ENCODE assay signal across 8 cellular contexts in the genomic region with DNA sequence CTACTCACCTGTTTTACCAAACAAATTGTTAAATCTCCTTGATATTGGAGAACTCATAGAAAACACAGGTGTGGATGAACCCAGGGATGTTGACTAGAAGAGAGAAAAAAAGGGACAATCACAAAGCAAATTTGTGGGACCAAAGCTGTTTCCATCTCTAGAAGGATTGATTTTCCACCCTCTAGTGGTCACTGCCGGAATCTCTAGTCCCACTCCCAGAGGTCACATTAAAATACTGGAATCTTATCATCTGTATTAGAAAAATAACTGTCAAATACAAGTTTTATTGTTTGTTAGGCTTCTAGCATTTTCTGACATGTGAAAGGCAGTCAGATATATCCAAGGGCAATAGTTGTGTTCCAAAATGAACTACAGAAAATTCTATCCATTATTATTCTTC.
DNase-seq lines count a peak whose midpoint lies in the region; ATAC-seq and TF ChIP-seq lines count a peak whose summit lies in the region.
"Not testable (repeated sequence)": the region's sequence is repeated elsewhere in the genome, so short reads cannot be mapped to it uniquely, and the experiment has no call there.

No MANE protein-coding gene starts in this region.

- TF ChIP-seq RAD21 in SK-N-SH (IDR thresholded peaks at IDR 0.05; ENCODE audit: low read length), result peak; percentile 30; the same call in 1 of the 2 replicates

- H2AFZ ChIP-seq in H9 (ENCODE audit: low read length); SK-N-SH (ENCODE audit: low read depth): not testable (repeated sequence)

- not testable (repeated sequence) for H3K27me3 ChIP-seq in H9 (ENCODE audit: insufficient read depth, low read length); thyroid gland
- H3K27me3 ChIP-seq in SK-N-SH (ENCODE audit: insufficient read depth), result peaks cover 20% of the 10 kb centered on the region; the same call in 1 of the 2 replicates

- not testable (repeated sequence) for H4K91ac ChIP-seq in H9 (ENCODE audit: insufficient read length, low read depth, low read length)

- H3K79me1 ChIP-seq in H9 (ENCODE audit: insufficient read depth, low read depth, low read length, poor library complexity, severe bottlenecking), result not testable (repeated sequence)

- H3K4me3 ChIP-seq in NB4 (ENCODE audit: low read depth, low read length); SK-N-SH (ENCODE audit: low read depth in 2 of 2, low read length in 1 of 2); fibroblast of villous mesenchyme (ENCODE audit: low read depth, low read length); thyroid gland (replicated peaks in 1 of 3): not testable (repeated sequence)

- H3T11ph ChIP-seq in H9 (ENCODE audit: low read length), result not testable (repeated sequence)

- H3K18ac ChIP-seq in H9 (ENCODE audit: insufficient read length, low read depth, low read length), result not testable (repeated sequence)

- H3K9ac ChIP-seq in H9 (ENCODE audit: extremely low read depth, insufficient read length, low read length); SK-N-SH: not testable (repeated sequence)

- H3K4ac ChIP-seq in H9 (ENCODE audit: low read depth, low read length), result not testable (repeated sequence)

- not testable (repeated sequence) for H3K14ac ChIP-seq in H9 (ENCODE audit: insufficient read depth, low read length)

- H3F3A ChIP-seq in SK-N-SH (replicated peaks; ENCODE audit: insufficient read depth), result not testable (repeated sequence)

- POLR2A ChIA-PET in SK-N-SH (lab: Yijun Ruan, JAX), result not testable (repeated sequence)

- not testable (repeated sequence) for H3K27ac Mint-ChIP-seq in H9; activated naive CD8-positive, alpha-beta T cell treated with anti-CD3 and anti-CD28 coated beads, Interleukin-2, amount 50 U/mL, for 24 hours

- not testable (repeated sequence) for H4K8ac ChIP-seq in H9 (replicated peaks; ENCODE audit: insufficient read length, low read depth, low read length)

- H2AK5ac ChIP-seq in H9 (ENCODE audit: insufficient read length, low read length), result not testable (repeated sequence)

- not testable (repeated sequence) for H3K4me2 ChIP-seq in H9 (ENCODE audit: insufficient read depth, insufficient read length, low read length); SK-N-SH

- not testable (repeated sequence) for H3K9me3 ChIP-seq in H9 (ENCODE audit: control insufficient read depth, low read depth, low read length); SK-N-SH; thyroid gland

- not testable (repeated sequence) for H2BK15ac ChIP-seq in H9 (ENCODE audit: low read depth, low read length)

- not testable (repeated sequence) for H3K56ac ChIP-seq in H9 (ENCODE audit: insufficient read length, low read depth, low read length)

- H2BK120ac ChIP-seq in H9 (ENCODE audit: low read depth, low read length, poor library complexity, severe bottlenecking), result not testable (repeated sequence)

- not testable (repeated sequence) for H3K36me3 Mint-ChIP-seq in H9 (ENCODE audit: insufficient read depth in 1 of 3, low read depth in 3 of 3); activated naive CD8-positive, alpha-beta T cell treated with anti-CD3 and anti-CD28 coated beads, Interleukin-2, amount 50 U/mL, for 24 hours (ENCODE audit: low read depth)

- DNase-seq in DMS53 (lab: John Stamatoyannopoulos, UW) (peak; percentile 65), NB4 (ENCODE audit: low read depth) (peak; percentile 16), SK-N-SH (peak; percentile 25), fibroblast of villous mesenchyme (ENCODE audit: low read depth) (peak; percentile 18), myocyte (ENCODE audit: low read depth) (peak; percentile 46), thyroid gland (peak; percentile 41 to 43)
- DNase-seq in H9, result not testable (repeated sequence)
- peak; percentile 44 for DNase-seq in activated naive CD8-positive, alpha-beta T cell treated with anti-CD3 and anti-CD28 coated beads, Interleukin-2, amount 50 U/mL, for 24 hours

- H3K23ac ChIP-seq in H9 (ENCODE audit: insufficient read length, low read depth, low read length), result not testable (repeated sequence)

- TF ChIP-seq EP300 in SK-N-SH (IDR thresholded peaks at IDR 0.05; ENCODE audit: borderline replicate concordance in 1 of 2, low read depth in 1 of 2, low read length in 1 of 2), result not testable (repeated sequence)

- H2BK12ac ChIP-seq in H9 (ENCODE audit: insufficient read length, low read depth, low read length), result not testable (repeated sequence)

- not testable (repeated sequence) for H3K27ac ChIP-seq in H9 (ENCODE audit: insufficient read length, low read depth, low read length); SK-N-SH (ENCODE audit: low read depth in 2 of 2, low read length in 1 of 2); thyroid gland

- ATAC-seq in activated naive CD8-positive, alpha-beta T cell treated with anti-CD3 and anti-CD28 coated beads, Interleukin-2, amount 50 U/mL, for 24 hours, result not testable (repeated sequence)

- TF ChIP-seq POLR2A in NB4 (IDR thresholded peaks at IDR 0.05; ENCODE audit: extremely low read depth, insufficient read length); thyroid gland (IDR thresholded peaks at IDR 0.05): not testable (repeated sequence)

- H3K4me1 Mint-ChIP-seq in H9; activated naive CD8-positive, alpha-beta T cell treated with anti-CD3 and anti-CD28 coated beads, Interleukin-2, amount 50 U/mL, for 24 hours: not testable (repeated sequence)

- not testable (repeated sequence) for H2BK20ac ChIP-seq in H9 (ENCODE audit: low read depth, low read length, poor library complexity, severe bottlenecking)

- not testable (repeated sequence) for H3K9me3 Mint-ChIP-seq in H9; activated naive CD8-positive, alpha-beta T cell treated with anti-CD3 and anti-CD28 coated beads, Interleukin-2, amount 50 U/mL, for 24 hours

- not testable (repeated sequence) for H2BK5ac ChIP-seq in H9 (ENCODE audit: insufficient read length, low read length)

- H3K4me3 Mint-ChIP-seq in H9; activated naive CD8-positive, alpha-beta T cell treated with anti-CD3 and anti-CD28 coated beads, Interleukin-2, amount 50 U/mL, for 24 hours: not testable (repeated sequence)

- not testable (repeated sequence) for H3K79me2 ChIP-seq in H9 (ENCODE audit: insufficient read depth, low read length); SK-N-SH (ENCODE audit: insufficient read depth)

- not testable (repeated sequence) for H4K5ac ChIP-seq in H9 (ENCODE audit: insufficient read length, low read depth, low read length)

- not testable (repeated sequence) for H3K36me3 ChIP-seq in SK-N-SH (replicated peaks in 1 of 2; ENCODE audit: control insufficient read depth in 1 of 2, insufficient read depth in 2 of 2, low read length in 1 of 2)
- H3K36me3 ChIP-seq in thyroid gland, result peaks cover 0 to 13% of the 10 kb centered on the region in 2 donors

- TF ChIP-seq CTCF in H9 (conservative IDR thresholded peaks at IDR 0.05) (peak; percentile 74), NB4 (IDR thresholded peaks at IDR 0.05; ENCODE audit: low read depth, low read length) (peak; percentile 64), SK-N-SH (IDR thresholded peaks at IDR 0.05) (peak; percentile 62), fibroblast of villous mesenchyme (IDR thresholded peaks at IDR 0.05; ENCODE audit: insufficient read depth, low read depth, low read length) (peak; percentile 77), thyroid gland (IDR thresholded peaks at IDR 0.05) (peak in 5 of 6 experiments; percentile 26 to 71 (median 47))

- H3K23me2 ChIP-seq in H9 (ENCODE audit: insufficient read length, low read depth, low read length, poor library complexity, severe bottlenecking), result not testable (repeated sequence)

- H3K9me2 ChIP-seq in SK-N-SH, result not testable (repeated sequence)

- intact Hi-C loops in thyroid gland (cut with DNase I), result not testable (repeated sequence)

- no CpG with 5 or more reads among the region's 1 CpG for WGBS in H9 (ENCODE audit: extremely low coverage, insufficient read length, low lambda C conversion rate)
- WGBS in SK-N-SH (ENCODE audit: low lambda C conversion rate), result 0% methylated on average over 1 of the region's 1 CpG
- 29 to 41% methylated on average over 1 of the region's 1 CpG for WGBS in thyroid gland, 2 donors

- H3K27me3 Mint-ChIP-seq in H9 (ENCODE audit: low read depth); activated naive CD8-positive, alpha-beta T cell treated with anti-CD3 and anti-CD28 coated beads, Interleukin-2, amount 50 U/mL, for 24 hours: not testable (repeated sequence)

- not testable (repeated sequence) for H3K4me1 ChIP-seq in H9 (ENCODE audit: insufficient read depth, low read length); SK-N-SH (ENCODE audit: control insufficient read depth in 1 of 2, insufficient read depth in 2 of 2, low read depth in 1 of 2, low read length in 1 of 2); thyroid gland

- H4K20me1 ChIP-seq in H9 (ENCODE audit: control insufficient read depth, insufficient read depth, insufficient read length); SK-N-SH (ENCODE audit: insufficient read depth): not testable (repeated sequence)

- CTCF ChIA-PET in SK-N-SH (lab: Yijun Ruan, JAX), result interaction anchor here (0.6 to 2.8 kb wide), 15 partner anchors 8 to 471 kb away, joined by 3 to 18 read pairs (median 4); a partner anchor contains a TSS

TF ChIP-seq in SK-N-SH, 30 proteins besides CTCF, POLR2A, EP300 and RAD21:
- TF ChIP-seq SMC3 (IDR thresholded peaks at IDR 0.05; ENCODE audit: low read depth, low read length), result peak; percentile 18; the same call in 1 of the 2 replicates
